18 cellular contexts compared by ENCODE assay signal in genomic region chr1:171833091-171833822, GRCh38.
"Had no signal": no experiment of that assay in that cellular context is flagged by ENCODE, and none has a peak within 500 bp of the region (broad histone marks: within the 10 kb centered on the region; RNA-seq: fewer than 3 reads in every experiment).

No MANE protein-coding gene starts in this region.

- ATAC-seq: activated CD4-positive, CD25-positive, alpha-beta regulatory T cell treated with anti-CD3 and anti-CD28 coated beads, Interleukin-2, amount 50 U/mL, for 24 hours; activated T-cell treated with anti-CD3 and anti-CD28 coated beads, Interleukin-2, amount 50 U/mL, for 4 hours; body of pancreas; left lung; stimulated activated naive CD8-positive, alpha-beta T cell treated with anti-CD3 and anti-CD28 coated beads, Interleukin-15, Interleukin-2, amounts not matched to agents 100 U/mL and 50 U/mL, for 24 hours had no signal

- DNase-seq: activated CD4-positive, alpha-beta T cell treated with anti-CD3 and anti-CD28 coated beads, Interleukin-2, amount 50 U/mL, for 1 hour; activated CD8-positive, alpha-beta memory T cell treated with anti-CD3 and anti-CD28 coated beads, Interleukin-2, amount 50 U/mL, for 4 hours; activated effector memory CD4-positive, alpha-beta T cell treated with Interleukin-2 at 50 U/mL for 16 hours; activated T-cell treated with anti-CD3 and anti-CD28 coated beads, Interleukin-2, amount 50 U/mL, for 4 hours; body of pancreas; caudate nucleus; dorsolateral prefrontal cortex; endodermal cell; hypothalamus; kidney; left lung; nephron progenitor cell; nucleus accumbens; posterior cingulate gyrus; stimulated activated CD4-positive, alpha-beta T cell treated with anti-CD3 and anti-CD28 coated beads, Interleukin-2, amount 100 ng/mL, for 24 hours; stimulated activated naive CD8-positive, alpha-beta T cell treated with anti-CD3 and anti-CD28 coated beads, Interleukin-15, Interleukin-2, amounts not matched to agents 100 U/mL and 50 U/mL, for 24 hours; uterus had no signal
